Comparison of ENCODE assay signal across 8 cellular contexts in the genomic region with DNA sequence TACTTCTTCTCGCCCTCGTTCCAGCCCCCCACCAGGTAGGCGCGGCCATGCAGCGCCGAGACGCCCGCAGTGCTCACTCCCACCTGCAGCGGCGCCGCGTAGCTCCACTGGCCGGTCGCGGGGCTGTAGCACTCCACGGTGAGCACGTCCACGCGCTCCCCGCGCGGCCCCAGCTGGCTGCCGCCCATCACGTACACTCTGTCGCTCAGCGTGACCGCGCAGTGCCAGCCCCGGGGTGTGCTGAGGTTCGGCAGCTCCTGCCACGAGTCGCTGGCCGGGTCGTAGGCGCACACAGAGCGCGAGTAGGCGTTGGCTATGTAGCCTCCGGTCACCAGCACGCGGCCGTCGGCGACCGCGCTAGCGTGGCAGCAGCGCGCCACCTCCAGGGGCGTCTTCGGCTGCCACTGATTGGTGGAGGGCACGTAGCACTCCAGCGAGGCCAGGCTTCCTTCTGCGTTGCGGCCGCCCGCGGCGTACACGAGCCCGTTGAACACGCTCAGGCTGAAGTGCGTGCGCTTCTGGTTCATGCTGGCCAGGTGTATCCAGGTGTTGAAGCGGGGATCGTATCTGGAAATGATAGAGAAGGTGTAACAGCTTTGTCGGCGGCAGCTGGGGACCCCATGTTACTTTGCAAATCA. TPM values are rescaled to one million over a fixed set of nuclear protein-coding genes. Genes with fewer than 3 reads are reported as not detected.
A peak's percentile ranks its signal among the peaks of the same experiment; 100 is the strongest.
DNase-seq lines count a peak whose midpoint lies in the region; ATAC-seq and TF ChIP-seq lines count a peak whose summit lies in the region.

No MANE protein-coding gene starts in this region.

- peaks cover 29% of the 10 kb centered on the region for H3K4me1 Mint-ChIP-seq in activated T-cell treated with anti-CD3 and anti-CD28 coated beads, Interleukin-2, amount 50 U/mL, for 72 hours (ENCODE audit: low read depth)
- H3K4me1 Mint-ChIP-seq in natural killer cell = peaks cover 32 to 36% of the 10 kb centered on the region in 2 donors
- peaks cover 12 to 24% of the 10 kb centered on the region in 2 donors for H3K4me1 Mint-ChIP-seq in stimulated activated naive B cell treated with anti-CD40 and anti-IgM and Interleukin-4, amounts not matched to agents 10 μg/mL and 1 μg/mL and 100 μg/mL, for 72 hours

- H3K27ac ChIP-seq in OCI-LY7 (ENCODE audit: low read depth, low read length, poor library complexity, severe bottlenecking) = no peak overlapping the region

- H3K27ac Mint-ChIP-seq in activated T-cell treated with anti-CD3 and anti-CD28 coated beads, Interleukin-2, amount 50 U/mL, for 72 hours = peak overlapping the region; percentile 91
- peak overlapping the region; percentile 85 to 93 for H3K27ac Mint-ChIP-seq in natural killer cell
- peak overlapping the region; percentile 97 for H3K27ac Mint-ChIP-seq in stimulated activated naive B cell treated with anti-CD40 and anti-IgM and Interleukin-4, amounts not matched to agents 10 μg/mL and 1 μg/mL and 100 μg/mL, for 72 hours

- DNase-seq in COR-L47 (lab: John Stamatoyannopoulos, UW) (peak; percentile 93), HS-5 (ENCODE audit: low read depth) (peak; percentile 32), OCI-LY7 (ENCODE audit: low spot score) (no peak), fibroblast of peridontal ligament (ENCODE audit: extremely low read depth) (peak; percentile 2), natural killer cell (peak; percentile 72)
- peak; percentile 83 to 86 for DNase-seq in activated T-cell treated with anti-CD3 and anti-CD28 coated beads, Interleukin-2, amount 50 U/mL, for 72 hours
- peak; percentile 73 for DNase-seq in stimulated activated naive B cell treated with anti-CD40 and anti-IgM and Interleukin-4, amounts not matched to agents 10 μg/mL and 1 μg/mL and 100 μg/mL, for 72 hours

- H2AFZ ChIP-seq in OCI-LY7 (ENCODE audit: low read length) = peak overlapping the region; percentile 82

- H3K9me2 ChIP-seq in OCI-LY7 (ENCODE audit: insufficient read depth, low read length) = no peaks in the 10 kb centered on the region

- no peaks in the 10 kb centered on the region for H3K36me3 ChIP-seq in OCI-LY7 (ENCODE audit: insufficient read depth, low read length)

- no peak for TF ChIP-seq CTCF in OCI-LY7 (conservative IDR thresholded peaks at IDR 0.05; ENCODE audit: low read length)
- no peak for TF ChIP-seq CTCF in natural killer cell (IDR thresholded peaks at IDR 0.05)

- H3K9me3 Mint-ChIP-seq in activated T-cell treated with anti-CD3 and anti-CD28 coated beads, Interleukin-2, amount 50 U/mL, for 72 hours = no peaks in the 10 kb centered on the region
- no peaks in the 10 kb centered on the region for H3K9me3 Mint-ChIP-seq in natural killer cell
- H3K9me3 Mint-ChIP-seq in stimulated activated naive B cell treated with anti-CD40 and anti-IgM and Interleukin-4, amounts not matched to agents 10 μg/mL and 1 μg/mL and 100 μg/mL, for 72 hours = no peaks in the 10 kb centered on the region

- peak overlapping the region; percentile 71 for H3K4me2 ChIP-seq in OCI-LY7 (ENCODE audit: low read length)

- peak; percentile 82 for ATAC-seq in GM21381 (IDR thresholded peaks at IDR 0.05; ENCODE audit: unreplicated experiment)
- peak; percentile 94 to 96 for ATAC-seq in activated T-cell treated with anti-CD3 and anti-CD28 coated beads, Interleukin-2, amount 50 U/mL, for 72 hours (replicated peaks in 1 of 2)
- ATAC-seq in natural killer cell = peak; percentile 85 to 90 (median 86)
- ATAC-seq in stimulated activated naive B cell treated with anti-CD40 and anti-IgM and Interleukin-4, amounts not matched to agents 10 μg/mL and 1 μg/mL and 100 μg/mL, for 72 hours (replicated peaks) = peak; percentile 86 to 93

- no peaks in the 10 kb centered on the region for H3K79me2 ChIP-seq in OCI-LY7 (ENCODE audit: insufficient read depth, low read depth, low read length)

- H3K4me1 ChIP-seq in OCI-LY7 (ENCODE audit: insufficient read depth, low read length, poor library complexity, severe bottlenecking) = peaks cover 13% of the 10 kb centered on the region

- H3K27me3 Mint-ChIP-seq in activated T-cell treated with anti-CD3 and anti-CD28 coated beads, Interleukin-2, amount 50 U/mL, for 72 hours (ENCODE audit: low read depth) = no peaks in the 10 kb centered on the region
- peaks cover 0 to 3% of the 10 kb centered on the region in 2 donors for H3K27me3 Mint-ChIP-seq in natural killer cell (ENCODE audit: low read depth in 2 of 2)
- H3K27me3 Mint-ChIP-seq in stimulated activated naive B cell treated with anti-CD40 and anti-IgM and Interleukin-4, amounts not matched to agents 10 μg/mL and 1 μg/mL and 100 μg/mL, for 72 hours = peaks cover 4 to 6% of the 10 kb centered on the region in 2 donors

- POLR2A ChIA-PET in OCI-LY7 (lab: Charles Lee) = no interaction called here

- CTCF ChIA-PET in OCI-LY7 (lab: Charles Lee; ENCODE audit: unreplicated experiment) = interaction anchor here (0.9 kb wide), 1 partner anchor 9 kb away, joined by 4 read pairs; no protein-coding TSS in a partner anchor

- BruUV-seq in OCI-LY7 (replicated peaks; lab: Mats Ljungman, UMichigan) = no TSS peak

- H3K4me3 ChIP-seq in OCI-LY7 (ENCODE audit: low read depth, low read length, poor library complexity, severe bottlenecking) = peak overlapping the region; percentile 50

- intact Hi-C loops in OCI-LY7 (cut with micrococcal nuclease; ENCODE audit: unreplicated experiment) = loop anchor here (1.0 to 10.0 kb wide), 3 partner anchors 108 to 487 kb away; no protein-coding TSS in a partner anchor
- intact Hi-C loops in natural killer cell (cut with micrococcal nuclease) = loop anchor here (1.0 to 5.0 kb wide), 5 partner anchors 75 to 480 kb away; partner anchors contain the start of gene GCLC

- no peaks in the 10 kb centered on the region for H3K9me3 ChIP-seq in OCI-LY7 (ENCODE audit: low read length)

- no peaks in the 10 kb centered on the region for H3K36me3 Mint-ChIP-seq in activated T-cell treated with anti-CD3 and anti-CD28 coated beads, Interleukin-2, amount 50 U/mL, for 72 hours (ENCODE audit: insufficient read depth in 2 of 2)
- H3K36me3 Mint-ChIP-seq in natural killer cell = no peaks in the 10 kb centered on the region
- no peaks in the 10 kb centered on the region for H3K36me3 Mint-ChIP-seq in stimulated activated naive B cell treated with anti-CD40 and anti-IgM and Interleukin-4, amounts not matched to agents 10 μg/mL and 1 μg/mL and 100 μg/mL, for 72 hours

- H4K20me1 ChIP-seq in OCI-LY7 (ENCODE audit: insufficient read depth, low read length) = no peaks in the 10 kb centered on the region

- peak overlapping the region; percentile 96 to 99 for H3K4me3 Mint-ChIP-seq in activated T-cell treated with anti-CD3 and anti-CD28 coated beads, Interleukin-2, amount 50 U/mL, for 72 hours
- peak overlapping the region; percentile 96 for H3K4me3 Mint-ChIP-seq in natural killer cell
- peak overlapping the region; percentile 94 to 96 for H3K4me3 Mint-ChIP-seq in stimulated activated naive B cell treated with anti-CD40 and anti-IgM and Interleukin-4, amounts not matched to agents 10 μg/mL and 1 μg/mL and 100 μg/mL, for 72 hours

RNA-seq across cellular contexts. Expression of gene KLHL31, which starts 13.7 kb away (rescaled TPM):
- not detected in 2 replicates for total RNA-seq in OCI-LY7 (2014; rRNA removed; shearing (Covaris generic))
- not detected in 2 replicates for total RNA-seq in OCI-LY7 (2022)
- under 1 TPM; 0.12 to 0.14 TPM for total RNA-seq in activated T-cell treated with anti-CD3 and anti-CD28 coated beads, Interleukin-2, amount 50 U/mL, for 72 hours
- under 1 TPM; 0.05 to 0.11 (median 0.09) TPM for total RNA-seq in natural killer cell
